In the genomic region with DNA sequence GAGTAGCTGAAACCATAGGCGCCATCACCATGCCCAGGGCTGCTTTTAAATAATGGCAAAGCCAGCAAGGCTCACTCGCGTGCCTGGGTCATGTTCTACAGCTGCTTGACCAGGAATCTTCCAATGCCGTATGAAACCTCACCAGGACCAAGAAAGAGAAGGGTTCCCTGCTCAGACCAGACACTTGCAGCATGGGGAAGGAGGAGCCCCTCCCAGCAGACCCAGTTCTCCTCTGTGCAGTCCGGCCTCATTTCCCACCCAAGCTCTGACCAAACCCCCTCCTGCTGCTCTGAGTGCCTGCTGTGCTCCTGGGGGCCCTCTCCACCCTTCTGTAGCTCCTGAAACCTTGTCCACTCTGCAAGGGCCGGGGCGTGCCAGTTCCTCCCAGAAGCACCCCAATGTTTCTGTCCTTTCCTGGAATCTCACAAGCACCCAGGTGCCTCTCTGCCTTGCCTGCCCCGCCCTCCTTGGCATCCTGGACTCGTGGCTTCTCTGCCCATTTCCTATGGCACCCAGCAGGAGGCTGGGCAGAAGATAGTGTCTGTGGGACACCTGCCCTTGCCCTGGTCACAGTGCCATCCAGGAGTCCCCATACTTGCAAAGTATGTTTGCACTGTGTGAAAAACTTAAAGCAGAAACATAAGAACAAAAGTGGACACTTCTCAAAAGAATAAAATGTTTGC, we compare ENCODE assay signal across 17 cellular contexts. TPM values are rescaled to one million over a fixed set of nuclear protein-coding genes. Genes with fewer than 3 reads are reported as not detected.
DNase-seq lines count a peak whose midpoint lies in the region; ATAC-seq and TF ChIP-seq lines count a peak whose summit lies in the region.
"Had no signal": no experiment of that assay in that cellular context is flagged by ENCODE, and none has a peak within 500 bp of the region (broad histone marks: within the 10 kb centered on the region; RNA-seq: fewer than 3 reads in every experiment).

No MANE protein-coding gene starts in this region.

- H3K27me3 ChIP-seq in colonic mucosa, result no peaks in the 10 kb centered on the region
- H3K27me3 ChIP-seq in neuronal stem cell (ENCODE audit: control insufficient read depth in 3 of 3, insufficient read depth in 3 of 3, low read depth in 1 of 3, low read length in 3 of 3), result no peaks in the 10 kb centered on the region
- H3K27me3 ChIP-seq in lower lobe of right lung (ENCODE audit: low read depth), result no peaks in the 10 kb centered on the region
- H3K27me3 ChIP-seq: MG63 had no signal

- H3K4me1 ChIP-seq in colonic mucosa (no peaks in the 10 kb centered on the region), neuronal stem cell (ENCODE audit: control insufficient read depth in 2 of 2, insufficient read depth in 1 of 2, low read depth in 1 of 2, low read length in 2 of 2) (peaks cover 0 to 5% of the 10 kb centered on the region in 2 donors), lower lobe of right lung (no peaks in the 10 kb centered on the region)

- peak overlapping the region; percentile 58 for H3K18ac ChIP-seq in neuronal stem cell (ENCODE audit: low read length)

- H3K9me3 ChIP-seq in colonic mucosa (no peaks in the 10 kb centered on the region), neuronal stem cell (replicated peaks in 1 of 2; ENCODE audit: control insufficient read depth in 2 of 2, insufficient read depth in 1 of 2, low read depth in 1 of 2, low read length in 2 of 2) (peaks cover 0 to 2% of the 10 kb centered on the region in 2 donors), lower lobe of right lung (no peaks in the 10 kb centered on the region)
- H3K9me3 ChIP-seq: MG63 had no signal

- no peaks in the 10 kb centered on the region for H3K4me1 Mint-ChIP-seq in chondrocyte (ENCODE audit: low read depth)

- no peak overlapping the region for H3K4me2 ChIP-seq in neuronal stem cell (ENCODE audit: insufficient read depth, low read length, poor library complexity, severe bottlenecking)

- H3K27ac Mint-ChIP-seq in chondrocyte (ENCODE audit: unreplicated experiment), result no peak overlapping the region

- H2BK120ac ChIP-seq in neuronal stem cell (ENCODE audit: low read depth, low read length), result no peak overlapping the region

- no peak overlapping the region for H2AK5ac ChIP-seq in neuronal stem cell (ENCODE audit: low read depth, low read length)

- ATAC-seq in lower lobe of right lung, result no peak

- H2AFZ ChIP-seq in neuronal stem cell (ENCODE audit: low read length), result no peak overlapping the region

- no peak for TF ChIP-seq CTCF in colonic mucosa (IDR thresholded peaks at IDR 0.05)
- TF ChIP-seq CTCF in chondrocyte (IDR thresholded peaks at IDR 0.05), result no peak
- TF ChIP-seq CTCF in lower lobe of right lung (IDR thresholded peaks at IDR 0.05), result no peak

- peaks cover 12% of the 10 kb centered on the region for H3K36me3 Mint-ChIP-seq in chondrocyte (ENCODE audit: low read depth)

- peak; percentile 53 for DNase-seq in activated effector memory CD4-positive, alpha-beta T cell treated with anti-CD3 and anti-CD28 coated beads, Interleukin-2, amount 50 U/mL, for 16 hours
- no peak for DNase-seq in activated effector memory CD4-positive, alpha-beta T cell treated with Interleukin-2 at 50 U/mL for 16 hours
- DNase-seq in colonic mucosa (peak; percentile 26), neuronal stem cell (ENCODE audit: low spot score) (no peak), chondrocyte (ENCODE audit: low spot score) (no peak), SK-N-DZ (ENCODE audit: low spot score) (no peak), lower lobe of right lung (no peak)
- no peak for DNase-seq in stimulated activated CD8-positive, alpha-beta memory T cell treated with anti-CD3 and anti-CD28 coated beads, Interleukin-4, amount 100 ng/mL, for 48 hours
- DNase-seq: C1 segment of cervical spinal cord, GOT3, MG63, NCI-H1092, NCI-H2081 treated with DMSO at 0.1 percent for 48 hours, NCI-H510A, NCI-H774, SIG-M5 had no signal

- H3K9ac ChIP-seq in colonic mucosa (ENCODE audit: low read depth in 2 of 2, low read length in 2 of 2) (no peak overlapping the region), neuronal stem cell (ENCODE audit: low read depth, low read length, poor library complexity) (no peak overlapping the region)

- H4K91ac ChIP-seq in neuronal stem cell (ENCODE audit: low read depth, low read length, poor library complexity), result no peak overlapping the region

- H3K27ac ChIP-seq in colonic mucosa (no peak overlapping the region), neuronal stem cell (replicated peaks; ENCODE audit: low read length) (no peak overlapping the region), lower lobe of right lung (no peak overlapping the region)

- H2BK15ac ChIP-seq in neuronal stem cell (ENCODE audit: low read length), result no peak overlapping the region

- H3K14ac ChIP-seq in neuronal stem cell (ENCODE audit: low read length), result peak overlapping the region; percentile 64

- H3K4me3 ChIP-seq in colonic mucosa (no peak overlapping the region), neuronal stem cell (ENCODE audit: low read length in 2 of 2) (no peak overlapping the region), lower lobe of right lung (no peak overlapping the region)
- H3K4me3 ChIP-seq: MG63 had no signal

- no peak overlapping the region for H4K8ac ChIP-seq in neuronal stem cell (ENCODE audit: low read depth, low read length)

- H2BK12ac ChIP-seq in neuronal stem cell (ENCODE audit: low read length), result no peak overlapping the region

- no peaks in the 10 kb centered on the region for H3K79me1 ChIP-seq in neuronal stem cell (ENCODE audit: low read depth, low read length)

- H3K27me3 Mint-ChIP-seq in chondrocyte (ENCODE audit: low read depth), result no peaks in the 10 kb centered on the region

- no peaks in the 10 kb centered on the region for H3K36me3 ChIP-seq in colonic mucosa
- H3K36me3 ChIP-seq in neuronal stem cell (replicated peaks in 1 of 2; ENCODE audit: control insufficient read depth in 2 of 2, insufficient read depth in 2 of 2, low read length in 2 of 2), result peaks cover 10 to 29% of the 10 kb centered on the region in 2 donors
- peaks cover 25% of the 10 kb centered on the region for H3K36me3 ChIP-seq in lower lobe of right lung
- H3K36me3 ChIP-seq: MG63 had no signal

- H3K4me3 Mint-ChIP-seq in chondrocyte (ENCODE audit: unreplicated experiment), result no peak overlapping the region

- no peaks in the 10 kb centered on the region for H3K9me3 Mint-ChIP-seq in chondrocyte (ENCODE audit: low read depth)

- intact Hi-C loops in colonic mucosa (cut with DNase I) (no loop called here), lower lobe of right lung (cut with DNase I) (no loop called here)

- WGBS in neuronal stem cell (ENCODE audit: extremely low coverage in 2 of 2, insufficient read length in 2 of 2, insufficient replicate concordance in 1 of 2), 2 donors, result no CpG with 5 or more reads among the region's 9 CpGs

- no peak overlapping the region for H3K23ac ChIP-seq in neuronal stem cell (ENCODE audit: low read depth, low read length, poor library complexity)

- H2BK5ac ChIP-seq in neuronal stem cell (ENCODE audit: low read length), result no peak overlapping the region

- no peak overlapping the region for H3K4ac ChIP-seq in neuronal stem cell (ENCODE audit: low read length)

RNA-seq across cellular contexts. Expression of a gene that starts 6.8 kb away (rescaled TPM):
- total RNA-seq in colonic mucosa, result 1 to 10 TPM in 1 of 2 donors, not detected in 1; 3.0 TPM
- polyA plus RNA-seq in neuronal stem cell (2013, experiment 1 of 2), result 0.20 TPM
- 0.24 TPM for polyA plus RNA-seq in neuronal stem cell (2013, experiment 2 of 2)
- 0.35 to 0.60 TPM (median 0.41 TPM) in 3 replicates for total RNA-seq in chondrocyte
- not detected in 2 replicates for polyA plus RNA-seq in SK-N-DZ (2014; cell fraction: cytosol; rRNA removed)
- polyA plus RNA-seq in SK-N-DZ (2014; cell fraction: nucleus; rRNA removed), result 1.5 TPM in 1 of 2 replicates, not detected in the other
- total RNA-seq in lower lobe of right lung, result 0.32 TPM
- total RNA-seq: Daoy had no signal

Comparison
In these comparisons a context has a peak if more than half of its experiments do, and no peak if none do; other contexts are left out.
1. DNase-seq: peak in activated effector memory CD4-positive, alpha-beta T cell treated with anti-CD3 and anti-CD28 coated beads, Interleukin-2, amount 50 U/mL, for 16 hours (single experiment) and colonic mucosa (single experiment); none in activated effector memory CD4-positive, alpha-beta T cell treated with Interleukin-2 at 50 U/mL for 16 hours (single experiment), neuronal stem cell (single experiment), chondrocyte (single experiment), SK-N-DZ (single experiment), stimulated activated CD8-positive, alpha-beta memory T cell treated with anti-CD3 and anti-CD28 coated beads, Interleukin-4, amount 100 ng/mL, for 48 hours (single experiment) and lower lobe of right lung (single experiment).